Comparison of ENCODE assay signal across 19 cellular contexts in genomic region chr1:204649756-204650155, GRCh38. TPM values are rescaled to one million over a fixed set of nuclear protein-coding genes. Genes with fewer than 3 reads are reported as not detected.
DNase-seq lines count a peak whose midpoint lies in the region; ATAC-seq and TF ChIP-seq lines count a peak whose summit lies in the region.
"Had no signal": no experiment of that assay in that cellular context is flagged by ENCODE, and none has a peak within 500 bp of the region (broad histone marks: within the 10 kb centered on the region; RNA-seq: fewer than 3 reads in every experiment).

No MANE protein-coding gene starts in this region.

- no peaks in the 10 kb centered on the region for H3K9me3 ChIP-seq in thyroid gland
- H3K9me3 ChIP-seq: spleen had no signal

- intact Hi-C loops in thyroid gland (cut with DNase I) (no loop called here), head of caudate nucleus (cut with DNase I) (no loop called here)

- ATAC-seq in GM21447 (IDR thresholded peaks at IDR 0.05; ENCODE audit: unreplicated experiment), result no peak
- ATAC-seq in GM21528 (IDR thresholded peaks at IDR 0.05; ENCODE audit: low FRiP score, unreplicated experiment), result no peak

- peak; percentile 70 for DNase-seq in NCI-H1417 treated with DMSO at 0.1 percent for 48 hours (lab: John Stamatoyannopoulos, UW)
- DNase-seq in NCI-H2171 treated with DMSO at 0.1 percent for 48 hours (lab: John Stamatoyannopoulos, UW), result peak; percentile 87
- DNase-seq in SK-N-DZ (ENCODE audit: low spot score), result peak; percentile 84
- peak; percentile 23 to 37 for DNase-seq in thyroid gland
- DNase-seq in head of caudate nucleus, result no peak
- DNase-seq in NCI-H524 treated with DMSO at 0.1 percent for 48 hours (lab: John Stamatoyannopoulos, UW), result no peak
- DNase-seq: activated CD4-positive, alpha-beta T cell treated with anti-CD3 and anti-CD28 coated beads, Interleukin-2, amount 50 U/mL, for 4 hours; activated naive CD4-positive, alpha-beta T cell treated with anti-CD3 and anti-CD28 coated beads for 36 hours; activated T-cell treated with anti-CD3 and anti-CD28 coated beads for 4 hours; central memory CD4-positive, alpha-beta T cell; foreskin fibroblast; H9; kidney; spleen; stimulated activated CD4-positive, alpha-beta T cell treated with anti-CD3 and anti-CD28 coated beads, Interleukin-4, amount 100 ng/mL, for 4 hours had no signal

- H3K4me1 ChIP-seq in thyroid gland, result peaks cover 31 to 33% of the 10 kb centered on the region in 2 donors
- H3K4me1 ChIP-seq: spleen had no signal

- no peak overlapping the region for H3K4me3 ChIP-seq in thyroid gland (replicated peaks in 1 of 3)
- H3K4me3 ChIP-seq: spleen had no signal

- WGBS in thyroid gland, 2 donors, result 30 to 52% methylated on average over 2 to 4 of the region's 4 CpGs

- no peaks in the 10 kb centered on the region for H3K36me3 ChIP-seq in thyroid gland
- H3K36me3 ChIP-seq: spleen had no signal

- TF ChIP-seq CTCF in thyroid gland (IDR thresholded peaks at IDR 0.05), result no peak

- TF ChIP-seq POLR2A in thyroid gland (IDR thresholded peaks at IDR 0.05), result no peak

- H3K27me3 ChIP-seq in thyroid gland, result no peaks in the 10 kb centered on the region

- H3K27ac ChIP-seq in thyroid gland, result no peak overlapping the region
- H3K27ac ChIP-seq: epithelial cell of prostate, spleen had no signal

RNA-seq across cellular contexts. Expression of gene LRRN2, which starts 35.8 kb away (rescaled TPM):
- 1.8 and 2.0 TPM in 2 replicates for polyA plus RNA-seq in SK-N-DZ (2014; cell fraction: cytosol; rRNA removed)
- 1.6 and 2.1 TPM in 2 replicates for polyA plus RNA-seq in SK-N-DZ (2014; cell fraction: nucleus; rRNA removed)
- 1 to 10 TPM; 2.0 to 8.6 (median 3.9) TPM for total RNA-seq in thyroid gland
- total RNA-seq: activated naive CD4-positive, alpha-beta T cell treated with anti-CD3 and anti-CD28 coated beads for 36 hours; pulmonary artery endothelial cell had no signal

Comparison
In these comparisons a context has a peak if more than half of its experiments do, and no peak if none do; other contexts are left out.
1. DNase-seq: peak in NCI-H1417 treated with DMSO at 0.1 percent for 48 hours (single experiment), NCI-H2171 treated with DMSO at 0.1 percent for 48 hours (single experiment), SK-N-DZ (single experiment) and thyroid gland (2 of 2); none in head of caudate nucleus (0 of 42) and NCI-H524 treated with DMSO at 0.1 percent for 48 hours (single experiment).